In the genomic region with DNA sequence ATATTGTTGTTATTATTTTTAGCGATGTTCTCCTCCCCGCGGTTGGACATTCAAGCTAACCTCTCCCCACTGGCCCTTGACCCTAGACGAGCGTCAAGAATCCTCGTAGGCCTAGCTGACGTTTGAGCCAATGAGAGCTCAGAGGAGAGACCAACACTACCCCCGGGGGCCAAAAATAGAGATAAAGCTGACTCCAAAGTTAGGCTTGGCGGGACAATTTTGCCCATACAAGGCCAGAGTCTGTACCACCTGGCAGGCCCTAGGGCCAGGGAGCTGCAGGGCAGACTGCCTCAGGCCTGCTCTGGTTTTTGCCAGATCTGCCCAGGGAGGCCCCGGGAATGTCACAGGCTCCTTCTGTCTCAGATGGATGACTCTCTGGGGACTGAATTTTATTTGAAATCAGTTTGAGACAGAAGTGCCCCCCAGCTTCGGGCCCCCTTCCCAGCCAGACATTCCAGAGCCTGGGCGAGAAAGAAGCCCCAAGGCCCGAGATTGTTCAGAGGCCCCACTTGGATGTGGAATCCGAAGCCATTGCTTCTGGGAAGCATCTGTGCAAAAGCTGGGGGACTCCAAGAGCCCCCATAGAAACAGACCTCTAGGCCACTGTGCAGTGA, we compare ENCODE assay signal across 20 cellular contexts. TPM values are rescaled to one million over a fixed set of nuclear protein-coding genes. Genes with fewer than 3 reads are reported as not detected.
A peak's percentile ranks its signal among the peaks of the same experiment; 100 is the strongest.
DNase-seq lines count a peak whose midpoint lies in the region; ATAC-seq, FAIRE-seq and TF ChIP-seq lines count a peak whose summit lies in the region.
"Had no signal": no experiment of that assay in that cellular context is flagged by ENCODE, and none has a peak within 500 bp of the region (broad histone marks: within the 10 kb centered on the region; RNA-seq: fewer than 3 reads in every experiment).

No MANE protein-coding gene starts in this region.

- H3K9me3 ChIP-seq in BE2C: no peaks in the 10 kb centered on the region
- no peaks in the 10 kb centered on the region for H3K9me3 ChIP-seq in psoas muscle
- H3K9me3 ChIP-seq: A549, breast epithelium had no signal

- in situ Hi-C loops in GM13977 (cut with MboI; ENCODE audit: low pct_unique_long_range_greater_than_20kb, low sequenced_read_pairs, unreplicated experiment): no loop called here

- FAIRE-seq in GM12891 (lab: Jason Lieb, UNC): no peak
- FAIRE-seq: A549, urothelium cell line had no signal

- H3K4me1 ChIP-seq in BE2C: peaks cover 9% of the 10 kb centered on the region
- H3K4me1 ChIP-seq in psoas muscle: no peaks in the 10 kb centered on the region
- H3K4me1 ChIP-seq: A549, breast epithelium had no signal

- H3K27me3 ChIP-seq in BE2C: no peaks in the 10 kb centered on the region
- no peaks in the 10 kb centered on the region for H3K27me3 ChIP-seq in psoas muscle (ENCODE audit: insufficient read depth in 3 of 3, low read length in 2 of 3)
- H3K27me3 ChIP-seq: breast epithelium, hepatocyte had no signal

- TF ChIP-seq CTCF in BE2C (IDR thresholded peaks at IDR 0.05; ENCODE audit: low read depth, low read length) (no peak), psoas muscle (IDR thresholded peaks at IDR 0.05) (no peak), GM13977 (IDR thresholded peaks at IDR 0.05; ENCODE audit: extremely low read depth, insufficient read depth, missing control alignments) (no peak)

- DNase-seq in BE2C (peak; percentile 35), left ventricle myocardium superior (no peak), psoas muscle (no peak), NCI-H187 treated with DMSO at 0.1 percent for 48 hours (lab: John Stamatoyannopoulos, UW) (no peak), GM13977 (ENCODE audit: low spot score) (no peak), GM12891 (ENCODE audit: insufficient read length, low spot score) (no peak)
- DNase-seq: activated CD4-positive, alpha-beta memory T cell treated with anti-CD3 and anti-CD28 coated beads for 36 hours; CD4-positive, CD25-positive, alpha-beta regulatory T cell; DMS79 treated with DMSO at 0.1 percent for 48 hours; NCI-H146; T-helper 1 cell had no signal

- peak overlapping the region; percentile 55 for H3K27ac ChIP-seq in cingulate gyrus (ENCODE audit: low read depth, low read length)
- H3K27ac ChIP-seq in psoas muscle: peak overlapping the region; percentile 30
- H3K27ac ChIP-seq: A549, hepatocyte had no signal

- peak; percentile 76 for ATAC-seq in left ventricle myocardium superior
- ATAC-seq in psoas muscle: no peak
- no peak for ATAC-seq in GM18861 (IDR thresholded peaks at IDR 0.05; ENCODE audit: unreplicated experiment)
- ATAC-seq: stimulated activated memory B cell treated with anti-CD40 and anti-IgM and Interleukin-4, amounts not matched to agents 10 μg/mL and 1 μg/mL and 100 μg/mL, for 72 hours had no signal

- no peaks in the 10 kb centered on the region for H3K36me3 ChIP-seq in BE2C
- H3K36me3 ChIP-seq in psoas muscle (ENCODE audit: insufficient read depth in 1 of 2, low read depth in 1 of 2): no peaks in the 10 kb centered on the region
- H3K36me3 ChIP-seq: breast epithelium had no signal

- intact Hi-C loops in left ventricle myocardium superior (cut with micrococcal nuclease): no loop called here
- intact Hi-C loops in psoas muscle (cut with DNase I): no loop called here

- H3K4me3 ChIP-seq in BE2C (ENCODE audit: low read depth, low read length) (no peak overlapping the region), psoas muscle (no peak overlapping the region)
- H3K4me3 ChIP-seq: A549, breast epithelium, hepatocyte had no signal

- no peak for TF ChIP-seq POLR2A in GM12891 (IDR thresholded peaks at IDR 0.05; ENCODE audit: low read depth, low read length)

- 68 to 73% (median 68%) methylated on average over 14 of the region's 14 CpGs for WGBS in psoas muscle, 3 donors

TF ChIP-seq in GM12891, 5 proteins besides CTCF, POLR2A, EP300 and RAD21:
- TF ChIP-seq SPI1 (IDR thresholded peaks at IDR 0.05; ENCODE audit: low read depth, low read length) (no peak), TAF1 (IDR thresholded peaks at IDR 0.05; ENCODE audit: low read depth, low read length) (no peak), POU2F2 (IDR thresholded peaks at IDR 0.05; ENCODE audit: low read depth, low read length) (no peak), PAX5 (IDR thresholded peaks at IDR 0.05; ENCODE audit: insufficient read depth, low read length, severe bottlenecking) (no peak), POLR2AphosphoS5 (IDR thresholded peaks at IDR 0.05; ENCODE audit: low read depth, low read length) (no peak)

RNA-seq across cellular contexts. Expression of gene ACCSL, which starts 40.8 kb away (rescaled TPM):
- not detected for polyA plus RNA-seq in BE2C (2012; ENCODE audit: insufficient read depth, insufficient read length, low read depth)
- not detected for total RNA-seq in left ventricle myocardium superior
- total RNA-seq in psoas muscle: not detected
- under 1 TPM in 1 of 3 donors, not detected in 2; 0.01 TPM for polyA plus RNA-seq in psoas muscle
- 0.14 TPM for polyA plus RNA-seq in GM12891 (2012; ENCODE audit: low read depth, missing spikeins)
- total RNA-seq: activated CD4-positive, alpha-beta memory T cell treated with anti-CD3 and anti-CD28 coated beads for 36 hours; breast epithelium; CD4-positive, CD25-positive, alpha-beta regulatory T cell; hepatocyte; HT1080; MCF 10A had no signal
- polyA plus RNA-seq: A549; CD4-positive, CD25-positive, alpha-beta regulatory T cell; hepatocyte had no signal

RNA-seq across cellular contexts. Expression of gene ACCS, which starts 59.1 kb away (rescaled TPM):
- not detected for polyA plus RNA-seq in BE2C (2012; ENCODE audit: insufficient read depth, insufficient read length, low read depth)
- total RNA-seq in left ventricle myocardium superior (8.2 TPM), psoas muscle (1 to 10 TPM; 3.5 to 7.1 (median 3.8) TPM)
- 1 to 10 TPM; 1.5 to 5.9 (median 1.8) TPM for polyA plus RNA-seq in psoas muscle
- 7.3 TPM for polyA plus RNA-seq in GM12891 (2012; ENCODE audit: low read depth, missing spikeins)
